Comparison of ENCODE assay signal across 25 cellular contexts in the genomic region with DNA sequence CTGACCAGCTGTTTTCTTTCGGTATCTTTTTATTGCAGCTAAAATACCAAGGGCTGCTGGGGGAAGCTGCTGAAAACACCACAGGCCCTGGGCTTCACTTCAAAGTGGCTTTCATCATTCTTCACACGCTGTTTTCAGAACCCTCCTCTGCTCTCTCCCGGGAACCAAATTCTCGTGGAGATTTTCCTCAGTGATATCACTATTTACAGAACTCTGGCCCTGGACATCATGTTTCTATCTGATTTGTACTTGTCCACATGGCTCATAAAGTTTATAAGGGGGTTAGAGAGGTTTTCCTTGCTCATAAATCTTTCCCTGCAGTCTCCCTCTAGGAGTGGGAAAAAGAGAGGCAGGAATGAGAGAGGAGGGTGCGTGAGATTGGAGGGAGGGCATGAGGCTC.
DNase-seq lines count a peak whose midpoint lies in the region; ATAC-seq and TF ChIP-seq lines count a peak whose summit lies in the region.
"Had no signal": no experiment of that assay in that cellular context is flagged by ENCODE, and none has a peak within 500 bp of the region (broad histone marks: within the 10 kb centered on the region; RNA-seq: fewer than 3 reads in every experiment).

No MANE protein-coding gene starts in this region.

- H3K4me1 ChIP-seq in mesenchymal stem cell (ENCODE audit: control insufficient read depth, insufficient read depth, low read depth, low read length), result no peaks in the 10 kb centered on the region
- peaks cover 11% of the 10 kb centered on the region for H3K4me1 ChIP-seq in prostate gland (replicated peaks)
- H3K4me1 ChIP-seq in adrenal gland (replicated peaks in 1 of 2), result peaks cover 0 to 20% of the 10 kb centered on the region in 2 donors
- H3K4me1 ChIP-seq: upper lobe of right lung had no signal

- H3K79me1 ChIP-seq in mesenchymal stem cell (replicated peaks; ENCODE audit: low read length, poor library complexity, severe bottlenecking), result no peaks in the 10 kb centered on the region

- DNase-seq in left ventricle myocardium superior, result no peak
- DNase-seq in Right ventricle myocardium superior, result no peak
- DNase-seq in mesenchymal stem cell, result peak; percentile 37
- DNase-seq in prostate gland (ENCODE audit: low spot score), result peak; percentile 57
- no peak for DNase-seq in adrenal gland
- DNase-seq: activated CD4-positive, alpha-beta T cell treated with anti-CD3 and anti-CD28 coated beads, Interleukin-2, amount 10 ng/mL, durations not matched to agents 24 days and 14 days; activated naive CD4-positive, alpha-beta T cell treated with anti-CD3 and anti-CD28 coated beads for 36 hours; activated T-cell treated with anti-CD3 and anti-CD28 coated beads, Interleukin-2, amount 50 U/mL, for 72 hours; AML-193; CD8-positive, alpha-beta T cell; HCEC 1CT; mammary epithelial cell; naive thymus-derived CD8-positive, alpha-beta T cell; NCI-H1105 treated with DMSO at 0.1 percent for 48 hours; NCI-H2081; NCI-H345; NCI-H748 treated with DMSO at 0.1 percent for 48 hours; RPMI8226; SK-N-SH; T-helper 2 cell; upper lobe of right lung; WERI-Rb-1 had no signal

- H3K9me3 ChIP-seq in mesenchymal stem cell (ENCODE audit: control insufficient read depth, low read length) (no peaks in the 10 kb centered on the region), prostate gland (no peaks in the 10 kb centered on the region), adrenal gland (replicated peaks in 1 of 3) (no peaks in the 10 kb centered on the region)
- H3K9me3 ChIP-seq: SK-N-SH, upper lobe of right lung had no signal

- H3K23ac ChIP-seq in mesenchymal stem cell (ENCODE audit: low read length in 2 of 2), result no peak overlapping the region

- H3K4me3 ChIP-seq in mesenchymal stem cell (ENCODE audit: insufficient read depth in 1 of 2, low read depth in 1 of 2, low read length in 2 of 2) (no peak overlapping the region), prostate gland (no peak overlapping the region), adrenal gland (no peak overlapping the region)
- H3K4me3 ChIP-seq: upper lobe of right lung had no signal

- ATAC-seq in left ventricle myocardium superior (peak; percentile 17), Right ventricle myocardium superior (ENCODE audit: poor library complexity) (no peak), GM21786 (IDR thresholded peaks at IDR 0.05; ENCODE audit: unreplicated experiment) (no peak), GM21825 (IDR thresholded peaks at IDR 0.05; ENCODE audit: unreplicated experiment) (no peak), SK-N-SH treated with all-trans-retinoic acid at 6 μM for 48 hours (no peak)
- ATAC-seq: activated T-cell treated with anti-CD3 and anti-CD28 coated beads, Interleukin-2, amount 50 U/mL, for 72 hours; CD8-positive, alpha-beta T cell; naive thymus-derived CD8-positive, alpha-beta T cell; upper lobe of right lung had no signal

- H4K8ac ChIP-seq in mesenchymal stem cell (ENCODE audit: low read length), result no peak overlapping the region

- 17% methylated on average over 5 of the region's 5 CpGs for WGBS in mesenchymal stem cell
- 10% methylated on average over 5 of the region's 5 CpGs for WGBS in prostate gland
- WGBS in adrenal gland, 4 donors, result 42 to 62% (median 56%) methylated on average over 5 of the region's 5 CpGs

- H2BK120ac ChIP-seq in mesenchymal stem cell (ENCODE audit: low read depth, low read length), result no peak overlapping the region

- no peak overlapping the region for H2BK5ac ChIP-seq in mesenchymal stem cell (ENCODE audit: low read depth, low read length, poor library complexity, severe bottlenecking)

- H3K27me3 ChIP-seq in mesenchymal stem cell (ENCODE audit: control insufficient read depth in 1 of 2, insufficient read depth in 1 of 2, low read length in 2 of 2), result peaks cover 12 to 24% of the 10 kb centered on the region in 2 experiments
- no peaks in the 10 kb centered on the region for H3K27me3 ChIP-seq in prostate gland (replicated peaks; ENCODE audit: insufficient read depth)
- no peaks in the 10 kb centered on the region for H3K27me3 ChIP-seq in adrenal gland
- H3K27me3 ChIP-seq: upper lobe of right lung had no signal

- TF ChIP-seq CTCF in prostate gland (IDR thresholded peaks at IDR 0.05) (peak in 1 of 4 experiments; percentile 23), adrenal gland (IDR thresholded peaks at IDR 0.05) (no peak)

- H2AFZ ChIP-seq in mesenchymal stem cell (ENCODE audit: low read depth, low read length), result no peak overlapping the region

- H4K91ac ChIP-seq in mesenchymal stem cell (ENCODE audit: low read length), result no peak overlapping the region

- no peak overlapping the region for H3K4ac ChIP-seq in mesenchymal stem cell (ENCODE audit: low read depth in 1 of 2, low read length in 2 of 2)

- H3K9ac ChIP-seq in mesenchymal stem cell (ENCODE audit: low read length), result no peak overlapping the region
- H3K9ac ChIP-seq: SK-N-SH had no signal

- no peak overlapping the region for H2BK15ac ChIP-seq in mesenchymal stem cell (ENCODE audit: low read depth, poor library complexity, severe bottlenecking)

- H3K18ac ChIP-seq in mesenchymal stem cell (ENCODE audit: low read depth in 1 of 2, low read length in 2 of 2), result no peak overlapping the region

- no peak overlapping the region for H3K4me2 ChIP-seq in mesenchymal stem cell (ENCODE audit: low read length, poor library complexity, severe bottlenecking)
- H3K4me2 ChIP-seq: SK-N-SH had no signal

- intact Hi-C loops in left ventricle myocardium superior (cut with micrococcal nuclease), result no loop called here
- intact Hi-C loops in Right ventricle myocardium superior (cut with DNase I), result no loop called here
- intact Hi-C loops in prostate gland (cut with DNase I), result no loop called here
- intact Hi-C loops in adrenal gland (cut with DNase I), result no loop called here

- no peak overlapping the region for H2AK5ac ChIP-seq in mesenchymal stem cell (ENCODE audit: low read length, severe bottlenecking)

- TF ChIP-seq POLR2A in prostate gland (IDR thresholded peaks at IDR 0.05) (no peak), adrenal gland (IDR thresholded peaks at IDR 0.05) (no peak)

- no peak overlapping the region for H3K27ac ChIP-seq in mesenchymal stem cell (ENCODE audit: low read length, poor library complexity, severe bottlenecking)
- peak overlapping the region; percentile 71 to 82 for H3K27ac ChIP-seq in prostate gland
- peak overlapping the region in 2 of 5 donors; percentile 23 to 29 for H3K27ac ChIP-seq in adrenal gland
- H3K27ac ChIP-seq: upper lobe of right lung, WERI-Rb-1 had no signal

- no peak overlapping the region for H3K14ac ChIP-seq in mesenchymal stem cell (ENCODE audit: low read length in 2 of 2)

- no peaks in the 10 kb centered on the region for H3K36me3 ChIP-seq in mesenchymal stem cell (ENCODE audit: control insufficient read depth in 1 of 2, insufficient read depth in 2 of 2, low read depth in 1 of 2, low read length in 2 of 2)
- H3K36me3 ChIP-seq in prostate gland, result no peaks in the 10 kb centered on the region
- no peaks in the 10 kb centered on the region for H3K36me3 ChIP-seq in adrenal gland (replicated peaks in 1 of 2)
- H3K36me3 ChIP-seq: upper lobe of right lung, WERI-Rb-1 had no signal

- no peak overlapping the region for H2BK12ac ChIP-seq in mesenchymal stem cell (ENCODE audit: low read length in 2 of 2)

TF ChIP-seq in SK-N-SH treated with all-trans-retinoic acid at 6 μM for 48 hours, 23 proteins besides CTCF, POLR2A, EP300 and RAD21:
- TF ChIP-seq TCF4 (CRISPR knock-in tag; IDR thresholded peaks at IDR 0.05; ENCODE audit: borderline replicate concordance), result no peak

Comparison
In these comparisons a context has a peak if more than half of its experiments do, and no peak if none do; other contexts are left out.
1. DNase-seq: peak in mesenchymal stem cell (single experiment) and prostate gland (single experiment); none in left ventricle myocardium superior (single experiment), Right ventricle myocardium superior (single experiment) and adrenal gland (0 of 7).